Comparison of ENCODE assay signal across 28 cellular contexts in the genomic region with DNA sequence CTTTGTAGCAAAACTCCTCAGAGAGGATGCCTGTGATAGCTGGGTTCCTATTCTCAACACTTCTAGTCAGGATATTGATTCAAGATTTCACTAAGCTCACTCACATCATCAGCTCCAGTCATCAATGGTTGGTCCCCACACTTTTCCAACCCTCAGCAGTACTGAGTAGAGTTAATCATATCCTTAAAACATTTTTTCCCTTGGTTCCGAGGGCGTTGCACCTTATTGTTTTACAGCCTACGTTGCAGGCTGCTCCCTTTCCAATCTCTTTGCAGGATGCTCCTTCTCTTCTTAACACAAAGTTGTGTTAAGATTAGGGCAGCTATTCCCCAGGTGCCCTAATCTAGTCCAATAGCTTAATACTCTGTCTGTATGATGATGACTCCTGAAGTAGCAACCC.
"Had no signal": no experiment of that assay in that cellular context is flagged by ENCODE, and none has a peak within 500 bp of the region (broad histone marks: within the 10 kb centered on the region; RNA-seq: fewer than 3 reads in every experiment).

No MANE protein-coding gene starts in this region.

- H3K4me2 ChIP-seq: neural progenitor cell had no signal

- FAIRE-seq: endothelial cell of umbilical vein, urothelium cell line had no signal

- H3K36me3 Mint-ChIP-seq: immature natural killer cell; mesothelial cell of epicardium; naive thymus-derived CD4-positive, alpha-beta T cell; neural progenitor cell; stimulated activated memory B cell treated with anti-CD40 and anti-IgM and Interleukin-4, amounts not matched to agents 10 μg/mL and 1 μg/mL and 100 μg/mL, for 72 hours had no signal

- H3K79me2 ChIP-seq: parathyroid adenoma had no signal

- H3K27ac Mint-ChIP-seq: immature natural killer cell; mesothelial cell of epicardium; naive thymus-derived CD4-positive, alpha-beta T cell; nephron; neural progenitor cell; progenitor cell of endocrine pancreas; stimulated activated memory B cell treated with anti-CD40 and anti-IgM and Interleukin-4, amounts not matched to agents 10 μg/mL and 1 μg/mL and 100 μg/mL, for 72 hours had no signal

- H3K9me3 Mint-ChIP-seq: immature natural killer cell; mesothelial cell of epicardium; naive thymus-derived CD4-positive, alpha-beta T cell; nephron; neural progenitor cell; stimulated activated memory B cell treated with anti-CD40 and anti-IgM and Interleukin-4, amounts not matched to agents 10 μg/mL and 1 μg/mL and 100 μg/mL, for 72 hours had no signal

- H3K9me3 ChIP-seq: esophagus muscularis mucosa, heart right ventricle, right atrium auricular region, testis, tibial artery, upper lobe of left lung had no signal

- H3K4me3 Mint-ChIP-seq: immature natural killer cell; mesothelial cell of epicardium; naive thymus-derived CD4-positive, alpha-beta T cell; nephron; neural progenitor cell; stimulated activated memory B cell treated with anti-CD40 and anti-IgM and Interleukin-4, amounts not matched to agents 10 μg/mL and 1 μg/mL and 100 μg/mL, for 72 hours had no signal

- H2AFZ ChIP-seq: neural progenitor cell, parathyroid adenoma had no signal

- H3K27ac ChIP-seq: esophagus muscularis mucosa, foreskin keratinocyte, neural progenitor cell, parathyroid adenoma, right atrium auricular region, testis, tibial artery had no signal

- H3K27me3 ChIP-seq: esophagus muscularis mucosa, foreskin keratinocyte, heart right ventricle, neural progenitor cell, right atrium auricular region, testis, tibial artery, upper lobe of left lung had no signal

- H3K9ac ChIP-seq: neural progenitor cell, parathyroid adenoma had no signal

- H3K27me3 Mint-ChIP-seq: naive thymus-derived CD4-positive, alpha-beta T cell; progenitor cell of endocrine pancreas; stimulated activated memory B cell treated with anti-CD40 and anti-IgM and Interleukin-4, amounts not matched to agents 10 μg/mL and 1 μg/mL and 100 μg/mL, for 72 hours had no signal

- DNase-seq: dermis blood vessel endothelial cell; effector memory CD4-positive, alpha-beta T cell; foreskin keratinocyte; glutamatergic neuron; heart right ventricle; hypothalamus; immature natural killer cell; islet precursor cell; kidney glomerular epithelial cell; mesenchymal stem cell; naive thymus-derived CD4-positive, alpha-beta T cell; stimulated activated CD4-positive, alpha-beta T cell treated with anti-CD3 and anti-CD28 coated beads, Interleukin-4, amount 100 ng/mL, for 4 hours; stimulated activated naive CD8-positive, alpha-beta T cell treated with anti-CD3 and anti-CD28 coated beads, Interleukin-15, Interleukin-2, amounts not matched to agents 100 U/mL and 50 U/mL, for 24 hours; substantia nigra; testis; tibial artery; upper lobe of left lung had no signal

- H3K36me3 ChIP-seq: esophagus muscularis mucosa, heart right ventricle, neural progenitor cell, right atrium auricular region, tibial artery, upper lobe of left lung had no signal

- ATAC-seq: foreskin keratinocyte; naive thymus-derived CD4-positive, alpha-beta T cell; stimulated activated naive CD8-positive, alpha-beta T cell treated with anti-CD3 and anti-CD28 coated beads, Interleukin-15, Interleukin-2, amounts not matched to agents 100 U/mL and 50 U/mL, for 24 hours had no signal

- H3K4me1 Mint-ChIP-seq: nephron; neural progenitor cell; stimulated activated memory B cell treated with anti-CD40 and anti-IgM and Interleukin-4, amounts not matched to agents 10 μg/mL and 1 μg/mL and 100 μg/mL, for 72 hours had no signal

- H3K4me3 ChIP-seq: coronary artery, esophagus muscularis mucosa, heart right ventricle, neural progenitor cell, right atrium auricular region, testis, tibial artery, upper lobe of left lung had no signal

- H3K4me1 ChIP-seq: esophagus muscularis mucosa, neural progenitor cell, parathyroid adenoma, right atrium auricular region, testis, tibial artery had no signal
